ENCODE assay signal across 21 cellular contexts in genomic region chr2:170017848-170018492, GRCh38.
DNase-seq lines count a peak whose midpoint lies in the region; ATAC-seq, FAIRE-seq and TF ChIP-seq lines count a peak whose summit lies in the region.
"Had no signal": no experiment of that assay in that cellular context is flagged by ENCODE, and none has a peak within 500 bp of the region (broad histone marks: within the 10 kb centered on the region; RNA-seq: fewer than 3 reads in every experiment).

No MANE protein-coding gene starts in this region.

- H3K27me3 ChIP-seq in GM23248 (replicated peaks; ENCODE audit: insufficient read depth) (no peaks in the 10 kb centered on the region), bronchial epithelial cell (ENCODE audit: control insufficient read depth, insufficient read depth, low read length) (no peaks in the 10 kb centered on the region), heart left ventricle (no peaks in the 10 kb centered on the region)
- H3K27me3 ChIP-seq: tibial artery had no signal

- peak overlapping the region; percentile 24 for H3K27ac Mint-ChIP-seq in nephron progenitor cell
- H3K27ac Mint-ChIP-seq: activated CD4-positive, alpha-beta T cell treated with anti-CD3 and anti-CD28 coated beads, Interleukin-2, amount 10 ng/mL, durations not matched to agents 24 days and 14 days; activated T-helper 2 cell treated with anti-CD3 and anti-CD28 coated beads, Interferon-gamma antibody, Interleukin-2, Interleukin-4, amounts not matched to agents 10 μg/mL and 5 μg/mL and 100 μg/mL, durations not matched to agents 14 hours and 24 hours and 36 hours had no signal

- H3K4me2 ChIP-seq in GM23248 (ENCODE audit: unreplicated experiment): no peak overlapping the region

- DNase-seq in GM23248 (peak; percentile 6), bronchial epithelial cell (ENCODE audit: low read depth) (no peak), heart left ventricle (peak in 4 of 5 donors; percentile 58 to 61 (median 60)), nephron progenitor cell (no peak), GM10266 (ENCODE audit: extremely low spot score) (no peak)
- no peak for DNase-seq in stimulated activated CD4-positive, alpha-beta T cell treated with anti-CD3 and anti-CD28 coated beads, Interleukin-4, amount 100 ng/mL, for 4 hours
- DNase-seq: activated CD4-positive, alpha-beta T cell treated with anti-CD3 and anti-CD28 coated beads, Interleukin-2, amount 10 ng/mL, durations not matched to agents 24 days and 14 days; dermis blood vessel endothelial cell; DMS79 treated with DMSO at 0.1 percent for 48 hours; HCEC 1CT; mammary epithelial cell; NCI-H1048; NCI-H1930; NCI-H226; PC-3; SIG-M5; stimulated activated naive CD4-positive, alpha-beta T cell; tibial artery had no signal

- no peaks in the 10 kb centered on the region for H4K20me1 ChIP-seq in GM23248 (ENCODE audit: insufficient read depth)

- H3K4me1 Mint-ChIP-seq in nephron progenitor cell: peaks cover 5% of the 10 kb centered on the region
- H3K4me1 Mint-ChIP-seq: activated CD4-positive, alpha-beta T cell treated with anti-CD3 and anti-CD28 coated beads, Interleukin-2, amount 10 ng/mL, durations not matched to agents 24 days and 14 days had no signal

- no peak for TF ChIP-seq POLR2A in heart left ventricle (IDR thresholded peaks at IDR 0.05)

- no peak overlapping the region for H3K9ac ChIP-seq in GM23248

- no peaks in the 10 kb centered on the region for H3K79me2 ChIP-seq in GM23248 (ENCODE audit: insufficient read depth)

- TF ChIP-seq CTCF in bronchial epithelial cell (IDR thresholded peaks at IDR 0.05; ENCODE audit: insufficient read depth, low read length, severe bottlenecking) (no peak), heart left ventricle (IDR thresholded peaks at IDR 0.05) (no peak), nephron progenitor cell (IDR thresholded peaks at IDR 0.05) (no peak), GM10266 (IDR thresholded peaks at IDR 0.05; ENCODE audit: control insufficient read depth, insufficient read depth, low read depth, missing control alignments) (no peak)

- 0 out of 2 replicates have a peak, but pooled peaks cover 3% of the 10 kb centered on the region for H3F3A ChIP-seq in GM23248 (ENCODE audit: insufficient read depth)

- H3K36me3 Mint-ChIP-seq in nephron progenitor cell (ENCODE audit: low read depth): peaks cover 9% of the 10 kb centered on the region

- H3K4me3 ChIP-seq in GM23248 (no peak overlapping the region), bronchial epithelial cell (ENCODE audit: low read depth, low read length) (no peak overlapping the region), heart left ventricle (no peak overlapping the region)
- H3K4me3 ChIP-seq: tibial artery had no signal

- FAIRE-seq in bronchial epithelial cell (lab: Jason Lieb, UNC): peak; percentile 32

- no peaks in the 10 kb centered on the region for H3K36me3 ChIP-seq in GM23248 (ENCODE audit: low read depth)
- no peaks in the 10 kb centered on the region for H3K36me3 ChIP-seq in bronchial epithelial cell (ENCODE audit: control insufficient read depth, insufficient read depth, low read length)
- H3K36me3 ChIP-seq in heart left ventricle: peaks cover 0 to 15% (median 0%) of the 10 kb centered on the region in 9 donors

- 45% methylated on average over 4 of the region's 4 CpGs for WGBS in GM23248 (ENCODE audit: low coverage in 1 of 2, low lambda C conversion rate in 2 of 2, missing lambda C conversion rate in 2 of 2), 2 experiments
- WGBS in heart left ventricle, 4 donors: 48 to 55% (median 51%) methylated on average over 4 of the region's 4 CpGs

- H3K9me3 Mint-ChIP-seq in nephron progenitor cell: no peaks in the 10 kb centered on the region
- H3K9me3 Mint-ChIP-seq: activated CD4-positive, alpha-beta T cell treated with anti-CD3 and anti-CD28 coated beads, Interleukin-2, amount 10 ng/mL, durations not matched to agents 24 days and 14 days; activated T-helper 2 cell treated with anti-CD3 and anti-CD28 coated beads, Interferon-gamma antibody, Interleukin-2, Interleukin-4, amounts not matched to agents 10 μg/mL and 5 μg/mL and 100 μg/mL, durations not matched to agents 14 hours and 24 hours and 36 hours had no signal

- H3K4me3 Mint-ChIP-seq in nephron progenitor cell: no peak overlapping the region
- H3K4me3 Mint-ChIP-seq: activated CD4-positive, alpha-beta T cell treated with anti-CD3 and anti-CD28 coated beads, Interleukin-2, amount 10 ng/mL, durations not matched to agents 24 days and 14 days had no signal

- in situ Hi-C loops in GM23248 (cut with MboI): no loop called here

- H3K27me3 Mint-ChIP-seq in nephron progenitor cell (ENCODE audit: low read depth, poor library complexity): no peaks in the 10 kb centered on the region
- H3K27me3 Mint-ChIP-seq: activated CD4-positive, alpha-beta T cell treated with anti-CD3 and anti-CD28 coated beads, Interleukin-2, amount 10 ng/mL, durations not matched to agents 24 days and 14 days had no signal

- intact Hi-C loops in heart left ventricle (cut with DNase I): no loop called here

- H3K9me2 ChIP-seq in GM23248 (ENCODE audit: insufficient read depth): no peaks in the 10 kb centered on the region

- no peak overlapping the region for H3K27ac ChIP-seq in GM23248
- peak overlapping the region in 11 of 12 donors; percentile 15 to 78 (median 58) for H3K27ac ChIP-seq in heart left ventricle
- H3K27ac ChIP-seq: tibial artery had no signal

- H3K9me3 ChIP-seq in GM23248 (ENCODE audit: low read depth) (no peaks in the 10 kb centered on the region), heart left ventricle (no peaks in the 10 kb centered on the region)
- H3K9me3 ChIP-seq: tibial artery had no signal

- H2AFZ ChIP-seq in GM23248: no peak overlapping the region

- H3K4me1 ChIP-seq in GM23248 (ENCODE audit: insufficient read depth) (peaks cover 17% of the 10 kb centered on the region; the same call in 1 of the 2 replicates), heart left ventricle (peaks cover 0 to 32% (median 13%) of the 10 kb centered on the region in 12 donors)

- peak; percentile 82 to 88 (median 88) for ATAC-seq in heart left ventricle
- no peak for ATAC-seq in HG03159 (IDR thresholded peaks at IDR 0.05; ENCODE audit: unreplicated experiment)
- ATAC-seq in GM18511 (IDR thresholded peaks at IDR 0.05; ENCODE audit: unreplicated experiment): no peak
- ATAC-seq: PC-3 had no signal

Comparison
In these comparisons a context has a peak if more than half of its experiments do, and no peak if none do; other contexts are left out.
1. DNase-seq: peak in GM23248 (single experiment) and heart left ventricle (4 of 5); none in bronchial epithelial cell (single experiment), nephron progenitor cell (single experiment), stimulated activated CD4-positive, alpha-beta T cell treated with anti-CD3 and anti-CD28 coated beads, Interleukin-4, amount 100 ng/mL, for 4 hours (0 of 2) and GM10266 (single experiment).
2. ATAC-seq: peak in heart left ventricle (4 of 4); none in HG03159 (single experiment) and GM18511 (single experiment).